Comparison of ENCODE assay signal across 8 cellular contexts in the genomic region with DNA sequence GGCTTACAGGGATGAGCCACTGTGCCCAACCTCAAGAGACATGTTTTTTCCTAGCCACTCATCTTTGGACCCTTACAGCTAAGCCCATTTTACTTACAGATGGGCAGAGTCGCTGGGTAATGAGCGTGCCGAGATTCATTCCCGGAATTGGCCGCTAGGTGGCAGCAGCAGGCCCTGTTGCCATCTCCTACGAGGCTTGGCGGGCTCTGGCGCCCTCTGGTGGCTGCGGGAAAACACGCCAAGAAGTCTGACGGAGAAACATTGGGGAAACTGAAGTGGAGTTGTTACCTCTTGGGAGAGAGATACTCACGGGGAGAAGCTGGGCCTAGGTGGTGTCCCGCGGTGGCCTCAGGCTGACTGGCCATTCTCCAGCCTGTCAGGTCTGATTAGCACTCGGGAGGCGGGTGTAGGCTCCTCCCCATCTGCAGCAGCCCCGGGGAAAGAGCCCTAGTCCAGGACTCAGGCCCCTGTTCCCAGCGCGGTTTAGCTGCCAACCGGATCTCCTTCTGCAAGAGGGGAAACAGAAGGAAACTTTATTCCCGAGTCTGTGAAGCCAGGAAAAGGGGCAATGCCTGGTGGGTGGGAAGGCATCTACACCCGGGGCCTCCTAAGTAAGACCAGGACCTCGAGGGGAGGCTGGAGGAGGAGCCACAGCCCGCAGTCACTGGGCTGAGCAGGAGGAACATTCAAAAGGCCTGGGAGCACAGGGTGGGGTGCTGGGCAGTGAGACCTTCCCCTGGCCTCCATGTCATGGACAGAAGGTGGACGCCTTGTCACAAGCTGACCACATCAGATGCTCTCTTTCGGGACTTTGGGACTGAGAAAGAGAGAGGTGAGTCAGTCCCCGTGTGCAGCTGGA. TPM values are rescaled to one million over a fixed set of nuclear protein-coding genes. Genes with fewer than 3 reads are reported as not detected.
DNase-seq lines count a peak whose midpoint lies in the region; ATAC-seq and TF ChIP-seq lines count a peak whose summit lies in the region.

No MANE protein-coding gene starts in this region.

- H3K27ac ChIP-seq in SK-N-SH (ENCODE audit: low read depth in 2 of 2, low read length in 1 of 2) (no peak overlapping the region), gastroesophageal sphincter (peak overlapping the region in 1 of 4 donors; percentile 7), thoracic aorta (no peak overlapping the region)

- POLR2A ChIA-PET in SK-N-SH (lab: Yijun Ruan, JAX): interaction anchor here (1.1 to 1.3 kb wide), 2 partner anchors 11 to 145 kb away, joined by 3 read pairs; no protein-coding TSS in a partner anchor

- CTCF ChIA-PET in SK-N-SH (lab: Yijun Ruan, JAX): interaction anchor here (0.6 to 6.5 kb wide), 77 partner anchors 8 to 377 kb away, joined by 3 to 246 read pairs (median 4); a partner anchor contains a TSS

- ATAC-seq in GM21447 (IDR thresholded peaks at IDR 0.05; ENCODE audit: unreplicated experiment) (peak; percentile 65), gastroesophageal sphincter (peak; percentile 66), thoracic aorta (ENCODE audit: insufficient number of reproducible peaks, low FRiP score, low read depth) (no peak)

- H3K4me3 ChIP-seq in BE2C (ENCODE audit: low read depth, low read length) (peak overlapping the region; percentile 1; the same call in 1 of the 2 replicates), SK-N-SH (ENCODE audit: low read depth in 2 of 2, low read length in 1 of 2) (peak overlapping the region in 1 of 2 experiments; percentile 42; a peak in 1 of 4 replicates), gastroesophageal sphincter (no peak overlapping the region), thoracic aorta (no peak overlapping the region)

- TF ChIP-seq RAD21 in SK-N-SH (IDR thresholded peaks at IDR 0.05; ENCODE audit: low read length): peak; percentile 92

- TF ChIP-seq EP300 in SK-N-SH (IDR thresholded peaks at IDR 0.05; ENCODE audit: borderline replicate concordance in 1 of 2, low read depth in 1 of 2, low read length in 1 of 2): no peak
- no peak for TF ChIP-seq EP300 in gastroesophageal sphincter (IDR thresholded peaks at IDR 0.05)

- peak; percentile 96 for DNase-seq in BE2C
- DNase-seq in NCI-H1092 (lab: John Stamatoyannopoulos, UW): peak; percentile 88
- DNase-seq in SK-N-SH: peak; percentile 91
- peak; percentile 93 to 100 (median 98) for DNase-seq in activated naive CD4-positive, alpha-beta T cell (lab: John Stamatoyannopoulos, UW)
- peak; percentile 80 for DNase-seq in occipital lobe (lab: John Stamatoyannopoulos, UW)
- peak; percentile 67 for DNase-seq in thoracic aorta (ENCODE audit: low spot score)

- H3K36me3 ChIP-seq in BE2C (peaks cover 27% of the 10 kb centered on the region), SK-N-SH (replicated peaks in 1 of 2; ENCODE audit: control insufficient read depth in 1 of 2, insufficient read depth in 2 of 2, low read length in 1 of 2) (peaks cover 0 to 15% of the 10 kb centered on the region in 2 experiments), gastroesophageal sphincter (peaks cover 0 to 56% of the 10 kb centered on the region in 2 donors), thoracic aorta (peaks cover 20% of the 10 kb centered on the region)

- H3K9ac ChIP-seq in SK-N-SH: no peak overlapping the region

- H3K9me3 ChIP-seq in BE2C (no peaks in the 10 kb centered on the region), SK-N-SH (no peaks in the 10 kb centered on the region), gastroesophageal sphincter (no peaks in the 10 kb centered on the region), thoracic aorta (no peaks in the 10 kb centered on the region)

- TF ChIP-seq CTCF in BE2C (IDR thresholded peaks at IDR 0.05; ENCODE audit: low read depth, low read length) (peak; percentile 100), SK-N-SH (IDR thresholded peaks at IDR 0.05) (peak; percentile 100), gastroesophageal sphincter (IDR thresholded peaks at IDR 0.05) (peak in 3 of 4 experiments; percentile 100), thoracic aorta (IDR thresholded peaks at IDR 0.05) (peak; percentile 100)

- no peak for TF ChIP-seq POLR2A in gastroesophageal sphincter (IDR thresholded peaks at IDR 0.05)

- no peaks in the 10 kb centered on the region for H4K20me1 ChIP-seq in SK-N-SH (ENCODE audit: insufficient read depth)

- H3K4me2 ChIP-seq in SK-N-SH: peak overlapping the region; percentile 40; the same call in 1 of the 2 replicates

- 13% methylated on average over 20 of the region's 27 CpGs for WGBS in SK-N-SH (ENCODE audit: low lambda C conversion rate)
- 0 to 15% methylated on average over 3 to 4 of the region's 27 CpGs for WGBS in gastroesophageal sphincter (ENCODE audit: low coverage in 1 of 2), 2 donors

- H3K4me1 ChIP-seq in BE2C (peaks cover 9% of the 10 kb centered on the region), SK-N-SH (ENCODE audit: control insufficient read depth in 1 of 2, insufficient read depth in 2 of 2, low read depth in 1 of 2, low read length in 1 of 2) (peaks cover 4 to 7% of the 10 kb centered on the region in 2 experiments; a peak in 1 of 4 replicates), gastroesophageal sphincter (peaks cover 0 to 12% (median 5%) of the 10 kb centered on the region in 3 donors), thoracic aorta (ENCODE audit: control insufficient read depth in 1 of 2, low read depth in 2 of 2) (peaks cover 0 to 8% of the 10 kb centered on the region in 2 donors)

- no peaks in the 10 kb centered on the region for H3K9me2 ChIP-seq in SK-N-SH

- H3K79me2 ChIP-seq in SK-N-SH (ENCODE audit: insufficient read depth): no peaks in the 10 kb centered on the region

- H2AFZ ChIP-seq in SK-N-SH (ENCODE audit: low read depth): peak overlapping the region; percentile 71; the same call in 1 of the 2 replicates

- H3F3A ChIP-seq in SK-N-SH (replicated peaks; ENCODE audit: insufficient read depth): no peaks in the 10 kb centered on the region

- H3K27me3 ChIP-seq in BE2C: no peaks in the 10 kb centered on the region
- no peaks in the 10 kb centered on the region for H3K27me3 ChIP-seq in SK-N-SH (ENCODE audit: insufficient read depth)
- H3K27me3 ChIP-seq in gastroesophageal sphincter: no peaks in the 10 kb centered on the region
- no peaks in the 10 kb centered on the region for H3K27me3 ChIP-seq in thoracic aorta (replicated peaks; ENCODE audit: insufficient read depth)

TF ChIP-seq in SK-N-SH, 30 proteins besides CTCF, POLR2A, EP300 and RAD21 (continues in another document):
- TF ChIP-seq TAF1 (IDR thresholded peaks at IDR 0.05; ENCODE audit: borderline replicate concordance, low read depth, low read length) (no peak), NFIC (IDR thresholded peaks at IDR 0.05; ENCODE audit: borderline replicate concordance) (no peak), CHD2 (IDR thresholded peaks at IDR 0.05; ENCODE audit: low read length, partially characterized antibody) (peak; percentile 69), YY1 (IDR thresholded peaks at IDR 0.05; ENCODE audit: low read depth) (0 out of 2 replicates have a peak, but pooled peaks have one; percentile 35), RFX5 (IDR thresholded peaks at IDR 0.05; ENCODE audit: low read length) (no peak), NRF1 (IDR thresholded peaks at IDR 0.05; ENCODE audit: low read depth, low read length) (no peak), TCF12 (IDR thresholded peaks at IDR 0.05) (no peak), RXRA (IDR thresholded peaks at IDR 0.05; ENCODE audit: borderline replicate concordance, low read depth) (no peak), MEF2A (IDR thresholded peaks at IDR 0.05; ENCODE audit: borderline replicate concordance, low read depth) (no peak)

RNA-seq across cellular contexts. Expression of a gene that starts 9.7 kb away (rescaled TPM):
- polyA plus RNA-seq in BE2C (2012; ENCODE audit: insufficient read depth, insufficient read length, low read depth): 511 TPM
- polyA plus RNA-seq in SK-N-SH (2012; rRNA removed): 130 and 141 TPM in 2 replicates
- polyA plus RNA-seq in SK-N-SH (2012; cell fraction: cytosol; rRNA removed): 56.6 and 84.9 TPM in 2 replicates
- polyA plus RNA-seq in SK-N-SH (2012; cell fraction: nucleus; rRNA removed): 165 and 193 TPM in 2 replicates
- total RNA-seq in gastroesophageal sphincter (10 to 100 TPM; 46.1 to 85.8 (median 57.5) TPM), occipital lobe (39.5 TPM), thoracic aorta (10 to 100 TPM; 57.9 to 66.0 TPM)

RNA-seq across cellular contexts. Expression of a gene that starts 31.4 kb away (rescaled TPM):
- polyA plus RNA-seq in BE2C (2012; ENCODE audit: insufficient read depth, insufficient read length, low read depth): not detected
- not detected in 2 replicates for polyA plus RNA-seq in SK-N-SH (2012; rRNA removed)
- not detected in 2 replicates for polyA plus RNA-seq in SK-N-SH (2012; cell fraction: cytosol; rRNA removed)
- not detected in 2 replicates for polyA plus RNA-seq in SK-N-SH (2012; cell fraction: nucleus; rRNA removed)
- total RNA-seq in gastroesophageal sphincter: 100 to 1,000 TPM in 1 of 4 donors, 1 to 10 TPM in 1, under 1 TPM in 1, not detected in 1; 0.58 to 222 (median 1.4) TPM
- not detected for total RNA-seq in occipital lobe
- total RNA-seq in thoracic aorta: not detected

RNA-seq across cellular contexts. Expression of a gene that starts 42.2 kb away (rescaled TPM):
- polyA plus RNA-seq in BE2C (2012; ENCODE audit: insufficient read depth, insufficient read length, low read depth): 221 TPM
- 79.4 and 109 TPM in 2 replicates for polyA plus RNA-seq in SK-N-SH (2012; rRNA removed)
- polyA plus RNA-seq in SK-N-SH (2012; cell fraction: cytosol; rRNA removed): 53.9 and 87.3 TPM in 2 replicates
- polyA plus RNA-seq in SK-N-SH (2012; cell fraction: nucleus; rRNA removed): 44.6 and 72.8 TPM in 2 replicates
- 100 to 1,000 TPM; 139 to 165 (median 145) TPM for total RNA-seq in gastroesophageal sphincter
- 32.6 TPM for total RNA-seq in occipital lobe
- 100 to 1,000 TPM; 208 to 329 TPM for total RNA-seq in thoracic aorta

RNA-seq across cellular contexts. Expression of a gene that starts 49.8 kb away (rescaled TPM):
- 23.7 TPM for polyA plus RNA-seq in BE2C (2012; ENCODE audit: insufficient read depth, insufficient read length, low read depth)
- polyA plus RNA-seq in SK-N-SH (2012; rRNA removed): 12.1 and 12.3 TPM in 2 replicates
- polyA plus RNA-seq in SK-N-SH (2012; cell fraction: cytosol; rRNA removed): 7.5 and 10.3 TPM in 2 replicates
- 19.6 and 24.1 TPM in 2 replicates for polyA plus RNA-seq in SK-N-SH (2012; cell fraction: nucleus; rRNA removed)
- total RNA-seq in gastroesophageal sphincter (10 to 100 TPM; 16.1 to 64.1 (median 18.3) TPM), occipital lobe (36.0 TPM), thoracic aorta (10 to 100 TPM; 30.1 to 33.9 TPM)

RNA-seq across cellular contexts. Expression of a gene that starts 50.7 kb away (rescaled TPM):
- polyA plus RNA-seq in BE2C (2012; ENCODE audit: insufficient read depth, insufficient read length, low read depth): 10.3 TPM
- polyA plus RNA-seq in SK-N-SH (2012; rRNA removed): 14.6 and 14.8 TPM in 2 replicates
- 10.0 and 12.9 TPM in 2 replicates for polyA plus RNA-seq in SK-N-SH (2012; cell fraction: cytosol; rRNA removed)
- 7.9 and 8.3 TPM in 2 replicates for polyA plus RNA-seq in SK-N-SH (2012; cell fraction: nucleus; rRNA removed)
- total RNA-seq in gastroesophageal sphincter: 10 to 100 TPM in 1 of 4 donors, 1 to 10 TPM in 3; 5.3 to 11.4 (median 8.6) TPM
- total RNA-seq in occipital lobe: 6.4 TPM
- total RNA-seq in thoracic aorta: 10 to 100 TPM; 11.8 to 21.0 TPM
